ENCODE assay signal across 30 cellular contexts in genomic region chr12:29439506-29439905, GRCh38. TPM values are rescaled to one million over a fixed set of nuclear protein-coding genes. Genes with fewer than 3 reads are reported as not detected.
"Had no signal": no experiment of that assay in that cellular context is flagged by ENCODE, and none has a peak within 500 bp of the region (broad histone marks: within the 10 kb centered on the region; RNA-seq: fewer than 3 reads in every experiment).

No MANE protein-coding gene starts in this region.

- H3K36me3 ChIP-seq: brain microvascular endothelial cell, esophagus muscularis mucosa, gastrocnemius medialis had no signal

- H3K27me3 ChIP-seq: brain microvascular endothelial cell, dorsolateral prefrontal cortex, esophagus muscularis mucosa, gastrocnemius medialis had no signal

- H3K27ac ChIP-seq: brain microvascular endothelial cell, coronary artery, dorsolateral prefrontal cortex, esophagus muscularis mucosa, foreskin keratinocyte, gastrocnemius medialis had no signal

- FAIRE-seq: astrocyte, bronchial epithelial cell had no signal

- H3K4me1 Mint-ChIP-seq: activated CD4-positive, alpha-beta memory T cell treated with anti-CD3 and anti-CD28 coated beads, Interleukin-2, amount 10 ng/mL, durations not matched to agents 7 days and 5 days; activated CD4-positive, alpha-beta T cell treated with anti-CD3 and anti-CD28 coated beads for 36 hours; activated CD4-positive, alpha-beta T cell treated with anti-CD3 and anti-CD28 coated beads, Interleukin-2, amount 10 ng/mL, durations not matched to agents 7 days and 5 days; activated T-helper 17 cell treated with anti-CD3 and anti-CD28 coated beads, Interleukin-2, amount 50 U/mL, for 72 hours; central memory CD8-positive, alpha-beta T cell had no signal

- H3K9me3 Mint-ChIP-seq: activated CD4-positive, alpha-beta memory T cell treated with anti-CD3 and anti-CD28 coated beads, Interleukin-2, amount 10 ng/mL, durations not matched to agents 7 days and 5 days; activated CD4-positive, alpha-beta T cell treated with anti-CD3 and anti-CD28 coated beads, Interleukin-2, amount 10 ng/mL, durations not matched to agents 7 days and 5 days; central memory CD8-positive, alpha-beta T cell had no signal

- H3K9me3 ChIP-seq: gastrocnemius medialis had no signal

- H3K4me3 ChIP-seq: coronary artery, dorsolateral prefrontal cortex, esophagus muscularis mucosa, gastrocnemius medialis had no signal

- H3K36me3 Mint-ChIP-seq: activated naive CD8-positive, alpha-beta T cell had no signal

- H3K27ac Mint-ChIP-seq: activated CD4-positive, alpha-beta memory T cell treated with anti-CD3 and anti-CD28 coated beads, Interleukin-2, amount 10 ng/mL, durations not matched to agents 7 days and 5 days; activated CD4-positive, alpha-beta T cell treated with anti-CD3 and anti-CD28 coated beads for 36 hours; activated CD4-positive, alpha-beta T cell treated with anti-CD3 and anti-CD28 coated beads, Interleukin-2, amount 10 ng/mL, durations not matched to agents 7 days and 5 days; activated naive CD8-positive, alpha-beta T cell; activated T-helper 17 cell treated with anti-CD3 and anti-CD28 coated beads, Interleukin-2, amount 50 U/mL, for 72 hours; dendritic cell treated with granulocyte-macrophage colony-stimulating factor and Interleukin-4, amounts not matched to agents 40 ng/mL and 50 ng/mL, for 4 days had no signal

- DNase-seq: activated CD4-positive, alpha-beta memory T cell treated with anti-CD3 and anti-CD28 coated beads, Interleukin-2, amount 10 ng/mL, durations not matched to agents 7 days and 5 days; activated CD4-positive, alpha-beta T cell treated with anti-CD3 and anti-CD28 coated beads for 36 hours; activated CD4-positive, alpha-beta T cell treated with anti-CD3 and anti-CD28 coated beads, Interleukin-2, amount 10 ng/mL, durations not matched to agents 7 days and 5 days; activated CD4-positive, alpha-beta T cell treated with anti-CD3 and anti-CD28 coated beads, Interleukin-2, amount 50 U/mL, for 4 hours; activated CD4-positive, CD25-positive, alpha-beta regulatory T cell; activated CD4-positive, CD25-positive, alpha-beta regulatory T cell treated with anti-CD3 and anti-CD28 coated beads, Interleukin-2, amount 50 U/mL, for 72 hours; activated effector memory CD4-positive, alpha-beta T cell treated with Interleukin-2 at 50 U/mL for 16 hours; activated gamma-delta T cell treated with Interleukin-2 at 50 U/mL for 16 hours; activated naive CD4-positive, alpha-beta T cell treated with anti-CD3 and anti-CD28 coated beads, Interleukin-2, amount 50 U/mL, for 16 hours; activated naive CD4-positive, alpha-beta T cell treated with Interleukin-2 at 50 U/mL for 16 hours; activated T-cell treated with anti-CD3 and anti-CD28 coated beads, Interleukin-2, amount 50 U/mL, for 4 hours; amniotic stem cell; anterior cingulate cortex; brain microvascular endothelial cell; dorsolateral prefrontal cortex; effector memory CD4-positive, alpha-beta T cell; erythroblast; foreskin keratinocyte; gastrocnemius medialis; T-helper 2 cell had no signal

- ATAC-seq: activated CD4-positive, alpha-beta T cell treated with anti-CD3 and anti-CD28 coated beads for 36 hours; activated T-cell treated with anti-CD3 and anti-CD28 coated beads, Interleukin-2, amount 50 U/mL, for 4 hours; activated T-helper 17 cell treated with anti-CD3 and anti-CD28 coated beads, Interleukin-2, amount 50 U/mL, for 72 hours; foreskin keratinocyte; gastrocnemius medialis had no signal

- H3K27me3 Mint-ChIP-seq: activated CD4-positive, alpha-beta memory T cell treated with anti-CD3 and anti-CD28 coated beads, Interleukin-2, amount 10 ng/mL, durations not matched to agents 7 days and 5 days had no signal

- H3K4me3 Mint-ChIP-seq: activated CD4-positive, alpha-beta memory T cell treated with anti-CD3 and anti-CD28 coated beads, Interleukin-2, amount 10 ng/mL, durations not matched to agents 7 days and 5 days; activated CD4-positive, alpha-beta T cell treated with anti-CD3 and anti-CD28 coated beads for 36 hours; activated CD4-positive, alpha-beta T cell treated with anti-CD3 and anti-CD28 coated beads, Interleukin-2, amount 10 ng/mL, durations not matched to agents 7 days and 5 days; activated naive CD8-positive, alpha-beta T cell; activated T-cell treated with anti-CD3 and anti-CD28 coated beads, Interleukin-2, amount 50 U/mL, for 4 hours; activated T-helper 17 cell treated with anti-CD3 and anti-CD28 coated beads, Interleukin-2, amount 50 U/mL, for 72 hours; central memory CD8-positive, alpha-beta T cell; dendritic cell treated with granulocyte-macrophage colony-stimulating factor and Interleukin-4, amounts not matched to agents 40 ng/mL and 50 ng/mL, for 4 days had no signal

- H3K4me1 ChIP-seq: esophagus muscularis mucosa, foreskin keratinocyte, gastrocnemius medialis had no signal

RNA-seq across cellular contexts. Expression of gene OVCH1, which starts 58.0 kb away (rescaled TPM):
- total RNA-seq: activated CD4-positive, alpha-beta memory T cell treated with anti-CD3 and anti-CD28 coated beads, Interleukin-2, amount 10 ng/mL, durations not matched to agents 7 days and 5 days; activated CD4-positive, alpha-beta T cell treated with anti-CD3 and anti-CD28 coated beads for 36 hours; activated CD4-positive, alpha-beta T cell treated with anti-CD3 and anti-CD28 coated beads, Interleukin-2, amount 10 ng/mL, durations not matched to agents 7 days and 5 days; activated T-cell treated with anti-CD3 and anti-CD28 coated beads, Interleukin-2, amount 50 U/mL, for 4 hours; activated T-helper 17 cell treated with anti-CD3 and anti-CD28 coated beads, Interleukin-2, amount 50 U/mL, for 72 hours; astrocyte; bronchial epithelial cell; cardiac septum; foreskin keratinocyte; T-helper 1 cell treated with Interleukin-12 subunit alpha and Interleukin-12 subunit beta and Interleukin-4 antibody, amounts not matched to agents 30 ng/mL and 1 ng/mL, for 36 hours had no signal
- polyA plus RNA-seq: foreskin keratinocyte had no signal
